In the genomic region with DNA sequence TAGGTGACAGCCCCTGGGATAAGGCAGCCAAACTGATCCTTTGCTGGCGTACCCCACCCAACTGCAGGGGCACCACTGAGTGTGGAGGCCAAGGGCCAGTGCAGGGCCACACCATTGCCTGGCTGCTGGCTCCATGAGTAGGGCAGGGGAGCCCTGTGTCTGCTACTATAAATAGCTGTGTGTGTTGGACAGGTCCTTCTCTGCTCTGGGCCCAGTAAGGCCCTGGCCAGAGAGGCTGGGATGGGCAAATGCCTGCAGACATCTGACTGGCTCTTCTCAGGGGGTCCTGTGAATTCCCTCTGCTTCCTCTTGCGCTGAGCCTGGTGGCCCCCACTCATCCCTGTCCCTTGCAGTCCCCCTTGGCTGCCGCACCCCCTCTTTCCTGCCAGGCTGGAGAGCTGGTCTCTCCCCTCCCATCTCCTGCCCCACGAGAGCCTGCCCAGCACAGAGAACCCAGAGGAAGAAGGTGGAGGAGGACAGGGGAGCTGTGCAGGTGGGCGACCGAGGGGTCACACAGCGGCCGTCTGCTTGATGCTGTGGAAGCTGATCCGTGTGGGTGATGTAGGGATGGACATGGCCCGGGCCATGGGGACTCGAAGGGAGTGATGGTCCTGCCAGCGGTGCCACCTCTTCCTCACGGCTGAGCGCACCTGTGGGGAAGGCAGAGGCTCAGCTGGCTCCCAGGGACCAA, we compare ENCODE assay signal across 1 cellular context.
TF ChIP-seq lines count a peak whose summit lies in the region.

No MANE protein-coding gene starts in this region.

TF ChIP-seq in IMR-90, 13 proteins besides CTCF, POLR2A, EP300 and RAD21:
- no peak for TF ChIP-seq CHD1 (IDR thresholded peaks at IDR 0.05; ENCODE audit: low read depth, low read length)
- TF ChIP-seq CEBPB (IDR thresholded peaks at IDR 0.05; ENCODE audit: low read depth, low read length) = no peak
- TF ChIP-seq MXI1 (IDR thresholded peaks at IDR 0.05; ENCODE audit: borderline replicate concordance, low read depth, low read length) = no peak
- TF ChIP-seq BHLHE40 (IDR thresholded peaks at IDR 0.05; ENCODE audit: low read depth, low read length) = no peak
- no peak for TF ChIP-seq RFX5 (IDR thresholded peaks at IDR 0.05; ENCODE audit: low read depth, low read length)
- no peak for TF ChIP-seq MAZ (IDR thresholded peaks at IDR 0.05; ENCODE audit: borderline replicate concordance, low read depth, low read length)
- no peak for TF ChIP-seq FOS (IDR thresholded peaks at IDR 0.05; ENCODE audit: low read depth, low read length)
- TF ChIP-seq MAFK (IDR thresholded peaks at IDR 0.05; ENCODE audit: low read depth, low read length) = no peak
- no peak for TF ChIP-seq SMC3 (IDR thresholded peaks at IDR 0.05; ENCODE audit: low read depth, low read length)
- TF ChIP-seq, protein P1, sequence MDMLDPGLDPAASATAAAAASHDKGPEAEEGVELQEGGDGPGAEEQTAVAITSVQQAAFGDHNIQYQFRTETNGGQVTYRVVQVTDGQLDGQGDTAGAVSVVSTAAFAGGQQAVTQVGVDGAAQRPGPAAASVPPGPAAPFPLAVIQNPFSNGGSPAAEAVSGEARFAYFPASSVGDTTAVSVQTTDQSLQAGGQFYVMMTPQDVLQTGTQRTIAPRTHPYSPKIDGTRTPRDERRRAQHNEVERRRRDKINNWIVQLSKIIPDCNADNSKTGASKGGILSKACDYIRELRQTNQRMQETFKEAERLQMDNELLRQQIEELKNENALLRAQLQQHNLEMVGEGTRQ (IDR thresholded peaks at IDR 0.05; ENCODE audit: low read depth, low read length) = no peak
- no peak for TF ChIP-seq NFE2L2 (IDR thresholded peaks at IDR 0.05; ENCODE audit: low read depth, low read length)
- TF ChIP-seq, protein P2, sequence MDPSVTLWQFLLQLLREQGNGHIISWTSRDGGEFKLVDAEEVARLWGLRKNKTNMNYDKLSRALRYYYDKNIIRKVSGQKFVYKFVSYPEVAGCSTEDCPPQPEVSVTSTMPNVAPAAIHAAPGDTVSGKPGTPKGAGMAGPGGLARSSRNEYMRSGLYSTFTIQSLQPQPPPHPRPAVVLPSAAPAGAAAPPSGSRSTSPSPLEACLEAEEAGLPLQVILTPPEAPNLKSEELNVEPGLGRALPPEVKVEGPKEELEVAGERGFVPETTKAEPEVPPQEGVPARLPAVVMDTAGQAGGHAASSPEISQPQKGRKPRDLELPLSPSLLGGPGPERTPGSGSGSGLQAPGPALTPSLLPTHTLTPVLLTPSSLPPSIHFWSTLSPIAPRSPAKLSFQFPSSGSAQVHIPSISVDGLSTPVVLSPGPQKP (IDR thresholded peaks at IDR 0.05; ENCODE audit: borderline replicate concordance, low read depth, low read length) = no peak
- no peak for TF ChIP-seq RCOR1 (IDR thresholded peaks at IDR 0.05; ENCODE audit: insufficient replicate concordance, low read length)
